2 cellular contexts compared by ENCODE assay signal in genomic region chr15:58415636-58416035, GRCh38.
TF ChIP-seq lines count a peak whose summit lies in the region.

No MANE protein-coding gene starts in this region.

TF ChIP-seq in HepG2, 621 proteins besides CTCF, POLR2A, EP300 and RAD21:
- TF ChIP-seq CEBPB (IDR thresholded peaks at IDR 0.05; ENCODE audit: borderline replicate concordance, low read depth, low read length) (0 out of 2 replicates have a peak, but pooled peaks have one; percentile 18), ETS1 (CRISPR knock-in tag; IDR thresholded peaks at IDR 0.05) (no peak)
TF ChIP-seq in HepG2: peak in this region for 1.

TF ChIP-seq in K562, 482 proteins besides CTCF, POLR2A, EP300 and RAD21:
- TF ChIP-seq CEBPB (tag; IDR thresholded peaks at IDR 0.05): peak; percentile 83
- TF ChIP-seq AFF4 (CRISPR knock-in tag; IDR thresholded peaks at IDR 0.05): no peak
- 0 out of 2 replicates have a peak, but pooled peaks have one; percentile 22 for TF ChIP-seq ZNF766 (CRISPR knock-in tag; conservative IDR thresholded peaks at IDR 0.05)
- TF ChIP-seq ATF3 (IDR thresholded peaks at IDR 0.05): peak; percentile 96
- TF ChIP-seq ATF3 (CRISPR knock-in tag; conservative IDR thresholded peaks at IDR 0.05): no peak
- TF ChIP-seq CEBPG (CRISPR knock-in tag; IDR thresholded peaks at IDR 0.05): peak; percentile 68
- TF ChIP-seq CEBPG (tag; conservative IDR thresholded peaks at IDR 0.05 in 1 of 2, IDR thresholded peaks at IDR 0.05 in 1 of 2): peak; percentile 99
- TF ChIP-seq KLF1 (tag; IDR thresholded peaks at IDR 0.05): no peak
- TF ChIP-seq NCOA6 (IDR thresholded peaks at IDR 0.05): no peak
- no peak for TF ChIP-seq HMG20A (CRISPR knock-in tag; conservative IDR thresholded peaks at IDR 0.05)
- TF ChIP-seq JUND (IDR thresholded peaks at IDR 0.05; ENCODE audit: borderline replicate concordance, low read depth, low read length): peak; percentile 71
- TF ChIP-seq JUND (tag; IDR thresholded peaks at IDR 0.05; ENCODE audit: borderline replicate concordance, low read depth, low read length): peak; percentile 27; the same call in 2 of the 3 replicates
- no peak for TF ChIP-seq RERE (CRISPR knock-in tag; IDR thresholded peaks at IDR 0.05; ENCODE audit: borderline replicate concordance)
- TF ChIP-seq ZNF140 (CRISPR knock-in tag; IDR thresholded peaks at IDR 0.05): no peak
- TF ChIP-seq POLR2H (tag; IDR thresholded peaks at IDR 0.05; ENCODE audit: low read depth): 0 out of 2 replicates have a peak, but pooled peaks have one; percentile 52
- peak; percentile 68; the same call in 1 of the 2 replicates for TF ChIP-seq ATF7 (IDR thresholded peaks at IDR 0.05)
- TF ChIP-seq EP400 (IDR thresholded peaks at IDR 0.05): 0 out of 2 replicates have a peak, but pooled peaks have one; percentile 32
- no peak for TF ChIP-seq PRPF4 (IDR thresholded peaks at IDR 0.05; ENCODE audit: insufficient read depth, low read depth, low read length, poor library complexity, severe bottlenecking)
- TF ChIP-seq CREB5 (CRISPR knock-in tag; IDR thresholded peaks at IDR 0.05): no peak
- TF ChIP-seq MYBL2 (IDR thresholded peaks at IDR 0.05; ENCODE audit: low read depth): no peak
- no peak for TF ChIP-seq MYBL2 (CRISPR knock-in tag; IDR thresholded peaks at IDR 0.05; ENCODE audit: borderline replicate concordance)
- TF ChIP-seq IRF9 (tag; IDR thresholded peaks at IDR 0.05): peak; percentile 86
- peak; percentile 96 for TF ChIP-seq ATF4 (CRISPR knock-in tag; IDR thresholded peaks at IDR 0.05)
- TF ChIP-seq ZFP91 (CRISPR knock-in tag; IDR thresholded peaks at IDR 0.05): no peak
- TF ChIP-seq MECOM (CRISPR knock-in tag; IDR thresholded peaks at IDR 0.05): 0 out of 2 replicates have a peak, but pooled peaks have one; percentile 6
- TF ChIP-seq KAT8 (IDR thresholded peaks at IDR 0.05; ENCODE audit: low read depth): no peak
- TF ChIP-seq NR2C2 (CRISPR knock-in tag; IDR thresholded peaks at IDR 0.05): no peak
- TF ChIP-seq NR2C2 (tag; IDR thresholded peaks at IDR 0.05): peak; percentile 10; the same call in 1 of the 2 replicates
- no peak for TF ChIP-seq ZNF512 (tag; IDR thresholded peaks at IDR 0.05)
- TF ChIP-seq SMAD4 (CRISPR knock-in tag; conservative IDR thresholded peaks at IDR 0.05): 0 out of 2 replicates have a peak, but pooled peaks have one; percentile 1
- TF ChIP-seq SMARCA4 (IDR thresholded peaks at IDR 0.05): peak; percentile 55; the same call in 1 of the 2 replicates
- TF ChIP-seq ETV5 (CRISPR knock-in tag; IDR thresholded peaks at IDR 0.05; ENCODE audit: low read depth): no peak
- TF ChIP-seq FIP1L1 (IDR thresholded peaks at IDR 0.05; ENCODE audit: low read depth, low read length, poor library complexity, severe bottlenecking): no peak
- peak; percentile 96 for TF ChIP-seq ZSCAN32 (CRISPR knock-in tag; IDR thresholded peaks at IDR 0.05)
- no peak for TF ChIP-seq ZNF583 (CRISPR knock-in tag; IDR thresholded peaks at IDR 0.05)
- no peak for TF ChIP-seq FOXM1 (IDR thresholded peaks at IDR 0.05; ENCODE audit: low read depth)
- TF ChIP-seq FOXM1 (CRISPR knock-in tag; IDR thresholded peaks at IDR 0.05; ENCODE audit: low read depth): no peak
- TF ChIP-seq TRIM24 (IDR thresholded peaks at IDR 0.05): peak; percentile 95 to 97
- no peak for TF ChIP-seq XRCC5 (IDR thresholded peaks at IDR 0.05; ENCODE audit: low read depth, low read length)
- TF ChIP-seq CBFA2T3 (IDR thresholded peaks at IDR 0.05): no peak
- TF ChIP-seq SMAD3 (CRISPR knock-in tag; conservative IDR thresholded peaks at IDR 0.05): no peak
- peak; percentile 58 for TF ChIP-seq MEIS2 (IDR thresholded peaks at IDR 0.05; ENCODE audit: partially characterized antibody)
- no peak for TF ChIP-seq ZNF277 (CRISPR knock-in tag; IDR thresholded peaks at IDR 0.05; ENCODE audit: borderline replicate concordance)
- TF ChIP-seq ZFP1 (CRISPR knock-in tag; IDR thresholded peaks at IDR 0.05): 0 out of 2 replicates have a peak, but pooled peaks have one; percentile 30
- TF ChIP-seq NR3C1 (CRISPR knock-in tag; IDR thresholded peaks at IDR 0.05): no peak
